Comparison of ENCODE assay signal across 9 cellular contexts in genomic region chr9:123225374-123225813, GRCh38. TPM values are rescaled to one million over a fixed set of nuclear protein-coding genes. Genes with fewer than 3 reads are reported as not detected.
A peak's percentile ranks its signal among the peaks of the same experiment; 100 is the strongest.
DNase-seq lines count a peak whose midpoint lies in the region; ATAC-seq and TF ChIP-seq lines count a peak whose summit lies in the region.
"Had no signal": no experiment of that assay in that cellular context is flagged by ENCODE, and none has a peak within 500 bp of the region (broad histone marks: within the 10 kb centered on the region; RNA-seq: fewer than 3 reads in every experiment).

No MANE protein-coding gene starts in this region.

- H3K9me3 ChIP-seq in CD8-positive, alpha-beta T cell (ENCODE audit: low read length) = no peaks in the 10 kb centered on the region
- no peaks in the 10 kb centered on the region for H3K9me3 ChIP-seq in SJCRH30 (replicated peaks)
- H3K9me3 ChIP-seq: body of pancreas had no signal

- no peaks in the 10 kb centered on the region for H3K27me3 ChIP-seq in CD8-positive, alpha-beta T cell (ENCODE audit: insufficient read depth, low read length)
- no peaks in the 10 kb centered on the region for H3K27me3 ChIP-seq in SJCRH30
- H3K27me3 ChIP-seq: body of pancreas had no signal

- peak; percentile 88 for ATAC-seq in CD8-positive, alpha-beta T cell
- ATAC-seq in GM19025 (IDR thresholded peaks at IDR 0.05; ENCODE audit: low read depth, unreplicated experiment) (peak; percentile 84), HG03135 (IDR thresholded peaks at IDR 0.05; ENCODE audit: unreplicated experiment) (peak; percentile 85)
- ATAC-seq: body of pancreas had no signal

- H3K27ac ChIP-seq in CD8-positive, alpha-beta T cell (ENCODE audit: low read depth, low read length) = no peak overlapping the region
- H3K27ac ChIP-seq in SJCRH30 = no peak overlapping the region
- H3K27ac ChIP-seq: body of pancreas had no signal

- H3K36me3 ChIP-seq in CD8-positive, alpha-beta T cell (ENCODE audit: insufficient read depth, low read length) = no peaks in the 10 kb centered on the region
- H3K36me3 ChIP-seq in SJCRH30 = no peaks in the 10 kb centered on the region

- H3K4me3 ChIP-seq in CD8-positive, alpha-beta T cell (ENCODE audit: low read depth, low read length) = no peak overlapping the region
- no peak overlapping the region for H3K4me3 ChIP-seq in SJCRH30
- H3K4me3 ChIP-seq: body of pancreas had no signal

- H3K4me3 Mint-ChIP-seq in CD8-positive, alpha-beta T cell = no peak overlapping the region
- H3K4me3 Mint-ChIP-seq in activated naive CD8-positive, alpha-beta T cell treated with anti-CD3 and anti-CD28 coated beads for 36 hours = no peak overlapping the region

- peaks cover 21% of the 10 kb centered on the region for H3K4me1 Mint-ChIP-seq in CD8-positive, alpha-beta T cell (ENCODE audit: low read depth)
- H3K4me1 Mint-ChIP-seq in activated naive CD8-positive, alpha-beta T cell treated with anti-CD3 and anti-CD28 coated beads for 36 hours = peaks cover 33% of the 10 kb centered on the region

- POLR2A ChIA-PET in CD8-positive, alpha-beta T cell (lab: Charles Lee) = no interaction called here

- no peaks in the 10 kb centered on the region for H3K9me3 Mint-ChIP-seq in CD8-positive, alpha-beta T cell
- no peaks in the 10 kb centered on the region for H3K9me3 Mint-ChIP-seq in activated naive CD8-positive, alpha-beta T cell treated with anti-CD3 and anti-CD28 coated beads for 36 hours

- CTCF ChIA-PET in CD8-positive, alpha-beta T cell (lab: Charles Lee) = interaction anchor here (0.9 kb wide), 1 partner anchor 124 kb away, joined by 4 read pairs; no protein-coding TSS in a partner anchor

- TF ChIP-seq CTCF in CD8-positive, alpha-beta T cell (IDR thresholded peaks at IDR 0.05) = peak; percentile 44

- H3K4me1 ChIP-seq in CD8-positive, alpha-beta T cell (ENCODE audit: insufficient read depth, low read length) = peaks cover 14% of the 10 kb centered on the region
- no peaks in the 10 kb centered on the region for H3K4me1 ChIP-seq in SJCRH30
- H3K4me1 ChIP-seq: body of pancreas had no signal

- peaks cover 8% of the 10 kb centered on the region for H3K36me3 Mint-ChIP-seq in CD8-positive, alpha-beta T cell
- H3K36me3 Mint-ChIP-seq in activated naive CD8-positive, alpha-beta T cell treated with anti-CD3 and anti-CD28 coated beads for 36 hours = peaks cover 9% of the 10 kb centered on the region

- H3K27ac Mint-ChIP-seq in CD8-positive, alpha-beta T cell = peak overlapping the region; percentile 8
- H3K27ac Mint-ChIP-seq in activated naive CD8-positive, alpha-beta T cell treated with anti-CD3 and anti-CD28 coated beads for 36 hours = peak overlapping the region; percentile 79

- peak in 6 of 7 experiments; percentile 24 to 58 (median 40) for DNase-seq in CD8-positive, alpha-beta T cell
- DNase-seq in SJCRH30 (peak; percentile 9 to 47), iPS-NIHi7 (ENCODE audit: extremely low spot score) (peak; percentile 83), SK-N-DZ (ENCODE audit: low spot score) (no peak)
- DNase-seq in activated naive CD8-positive, alpha-beta T cell treated with anti-CD3 and anti-CD28 coated beads for 36 hours = peak; percentile 66
- DNase-seq in stimulated activated CD4-positive, alpha-beta T cell treated with anti-CD3 and anti-CD28 coated beads, Interleukin-2, amount 100 ng/mL, for 48 hours = peak; percentile 32 to 44

- H3K27me3 Mint-ChIP-seq in CD8-positive, alpha-beta T cell (ENCODE audit: low read depth) = no peaks in the 10 kb centered on the region
- H3K27me3 Mint-ChIP-seq in activated naive CD8-positive, alpha-beta T cell treated with anti-CD3 and anti-CD28 coated beads for 36 hours = no peaks in the 10 kb centered on the region

- intact Hi-C loops in CD8-positive, alpha-beta T cell (cut with DNase I, micrococcal nuclease) = loop anchor here (5.0 kb wide), 3 partner anchors 42 to 143 kb away; partner anchors contain the start of gene STRBP (in 1 of the 2)

RNA-seq across cellular contexts. Expression of gene STRBP, which starts 43.0 kb away (rescaled TPM):
- total RNA-seq in CD8-positive, alpha-beta T cell = 10 to 100 TPM; 10.2 to 12.6 TPM
- total RNA-seq in SJCRH30 (2014; rRNA removed; shearing (Covaris generic)) = 33.8 and 40.5 TPM in 2 replicates
- 10 to 100 TPM; 43.5 to 46.2 TPM for total RNA-seq in activated naive CD8-positive, alpha-beta T cell treated with anti-CD3 and anti-CD28 coated beads for 36 hours
- 36.8 and 43.3 TPM in 2 replicates for polyA plus RNA-seq in SK-N-DZ (2014; cell fraction: cytosol; rRNA removed)
- 22.3 and 30.0 TPM in 2 replicates for polyA plus RNA-seq in SK-N-DZ (2014; cell fraction: nucleus; rRNA removed)
